ENCODE assay signal across 2 cellular contexts in genomic region chr3:64747682-64748081, GRCh38.
TF ChIP-seq lines count a peak whose summit lies in the region.

No MANE protein-coding gene starts in this region.

TF ChIP-seq in GM23338, 12 proteins besides CTCF, POLR2A, EP300 and RAD21 (continued from another document):
- TF ChIP-seq REST (IDR thresholded peaks at IDR 0.05; ENCODE audit: unreplicated experiment) (no peak), POLR2AphosphoS5 (IDR thresholded peaks at IDR 0.05; ENCODE audit: low read depth) (no peak), ZNF114 (CRISPR knock-in tag; IDR thresholded peaks at IDR 0.05) (no peak), CREB1 (CRISPR knock-in tag; IDR thresholded peaks at IDR 0.05; ENCODE audit: low read depth) (no peak), STAT1 (IDR thresholded peaks at IDR 0.05; ENCODE audit: unreplicated experiment) (no peak), ZNF462 (CRISPR knock-in tag; IDR thresholded peaks at IDR 0.05) (no peak)
- TF ChIP-seq, protein P1, sequence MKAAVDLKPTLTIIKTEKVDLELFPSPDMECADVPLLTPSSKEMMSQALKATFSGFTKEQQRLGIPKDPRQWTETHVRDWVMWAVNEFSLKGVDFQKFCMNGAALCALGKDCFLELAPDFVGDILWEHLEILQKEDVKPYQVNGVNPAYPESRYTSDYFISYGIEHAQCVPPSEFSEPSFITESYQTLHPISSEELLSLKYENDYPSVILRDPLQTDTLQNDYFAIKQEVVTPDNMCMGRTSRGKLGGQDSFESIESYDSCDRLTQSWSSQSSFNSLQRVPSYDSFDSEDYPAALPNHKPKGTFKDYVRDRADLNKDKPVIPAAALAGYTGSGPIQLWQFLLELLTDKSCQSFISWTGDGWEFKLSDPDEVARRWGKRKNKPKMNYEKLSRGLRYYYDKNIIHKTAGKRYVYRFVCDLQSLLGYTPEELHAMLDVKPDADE (IDR thresholded peaks at IDR 0.05): no peak

TF ChIP-seq in WTC11, 78 proteins besides CTCF, POLR2A, EP300 and RAD21 (continued from another document):
- TF ChIP-seq, protein P2, sequence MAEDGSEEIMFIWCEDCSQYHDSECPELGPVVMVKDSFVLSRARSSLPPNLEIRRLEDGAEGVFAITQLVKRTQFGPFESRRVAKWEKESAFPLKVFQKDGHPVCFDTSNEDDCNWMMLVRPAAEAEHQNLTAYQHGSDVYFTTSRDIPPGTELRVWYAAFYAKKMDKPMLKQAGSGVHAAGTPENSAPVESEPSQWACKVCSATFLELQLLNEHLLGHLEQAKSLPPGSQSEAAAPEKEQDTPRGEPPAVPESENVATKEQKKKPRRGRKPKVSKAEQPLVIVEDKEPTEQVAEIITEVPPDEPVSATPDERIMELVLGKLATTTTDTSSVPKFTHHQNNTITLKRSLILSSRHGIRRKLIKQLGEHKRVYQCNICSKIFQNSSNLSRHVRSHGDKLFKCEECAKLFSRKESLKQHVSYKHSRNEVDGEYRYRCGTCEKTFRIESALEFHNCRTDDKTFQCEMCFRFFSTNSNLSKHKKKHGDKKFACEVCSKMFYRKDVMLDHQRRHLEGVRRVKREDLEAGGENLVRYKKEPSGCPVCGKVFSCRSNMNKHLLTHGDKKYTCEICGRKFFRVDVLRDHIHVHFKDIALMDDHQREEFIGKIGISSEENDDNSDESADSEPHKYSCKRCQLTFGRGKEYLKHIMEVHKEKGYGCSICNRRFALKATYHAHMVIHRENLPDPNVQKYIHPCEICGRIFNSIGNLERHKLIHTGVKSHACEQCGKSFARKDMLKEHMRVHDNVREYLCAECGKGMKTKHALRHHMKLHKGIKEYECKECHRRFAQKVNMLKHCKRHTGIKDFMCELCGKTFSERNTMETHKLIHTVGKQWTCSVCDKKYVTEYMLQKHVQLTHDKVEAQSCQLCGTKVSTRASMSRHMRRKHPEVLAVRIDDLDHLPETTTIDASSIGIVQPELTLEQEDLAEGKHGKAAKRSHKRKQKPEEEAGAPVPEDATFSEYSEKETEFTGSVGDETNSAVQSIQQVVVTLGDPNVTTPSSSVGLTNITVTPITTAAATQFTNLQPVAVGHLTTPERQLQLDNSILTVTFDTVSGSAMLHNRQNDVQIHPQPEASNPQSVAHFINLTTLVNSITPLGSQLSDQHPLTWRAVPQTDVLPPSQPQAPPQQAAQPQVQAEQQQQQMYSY (CRISPR knock-in tag; IDR thresholded peaks at IDR 0.05): no peak
- TF ChIP-seq GRHL2 (CRISPR knock-in tag; IDR thresholded peaks at IDR 0.05; ENCODE audit: insufficient replicate concordance, severe bottlenecking): no peak
- TF ChIP-seq ZNF416 (CRISPR knock-in tag; IDR thresholded peaks at IDR 0.05): no peak
- TF ChIP-seq, protein P3, sequence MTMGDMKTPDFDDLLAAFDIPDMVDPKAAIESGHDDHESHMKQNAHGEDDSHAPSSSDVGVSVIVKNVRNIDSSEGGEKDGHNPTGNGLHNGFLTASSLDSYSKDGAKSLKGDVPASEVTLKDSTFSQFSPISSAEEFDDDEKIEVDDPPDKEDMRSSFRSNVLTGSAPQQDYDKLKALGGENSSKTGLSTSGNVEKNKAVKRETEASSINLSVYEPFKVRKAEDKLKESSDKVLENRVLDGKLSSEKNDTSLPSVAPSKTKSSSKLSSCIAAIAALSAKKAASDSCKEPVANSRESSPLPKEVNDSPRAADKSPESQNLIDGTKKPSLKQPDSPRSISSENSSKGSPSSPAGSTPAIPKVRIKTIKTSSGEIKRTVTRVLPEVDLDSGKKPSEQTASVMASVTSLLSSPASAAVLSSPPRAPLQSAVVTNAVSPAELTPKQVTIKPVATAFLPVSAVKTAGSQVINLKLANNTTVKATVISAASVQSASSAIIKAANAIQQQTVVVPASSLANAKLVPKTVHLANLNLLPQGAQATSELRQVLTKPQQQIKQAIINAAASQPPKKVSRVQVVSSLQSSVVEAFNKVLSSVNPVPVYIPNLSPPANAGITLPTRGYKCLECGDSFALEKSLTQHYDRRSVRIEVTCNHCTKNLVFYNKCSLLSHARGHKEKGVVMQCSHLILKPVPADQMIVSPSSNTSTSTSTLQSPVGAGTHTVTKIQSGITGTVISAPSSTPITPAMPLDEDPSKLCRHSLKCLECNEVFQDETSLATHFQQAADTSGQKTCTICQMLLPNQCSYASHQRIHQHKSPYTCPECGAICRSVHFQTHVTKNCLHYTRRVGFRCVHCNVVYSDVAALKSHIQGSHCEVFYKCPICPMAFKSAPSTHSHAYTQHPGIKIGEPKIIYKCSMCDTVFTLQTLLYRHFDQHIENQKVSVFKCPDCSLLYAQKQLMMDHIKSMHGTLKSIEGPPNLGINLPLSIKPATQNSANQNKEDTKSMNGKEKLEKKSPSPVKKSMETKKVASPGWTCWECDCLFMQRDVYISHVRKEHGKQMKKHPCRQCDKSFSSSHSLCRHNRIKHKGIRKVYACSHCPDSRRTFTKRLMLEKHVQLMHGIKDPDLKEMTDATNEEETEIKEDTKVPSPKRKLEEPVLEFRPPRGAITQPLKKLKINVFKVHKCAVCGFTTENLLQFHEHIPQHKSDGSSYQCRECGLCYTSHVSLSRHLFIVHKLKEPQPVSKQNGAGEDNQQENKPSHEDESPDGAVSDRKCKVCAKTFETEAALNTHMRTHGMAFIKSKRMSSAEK (CRISPR knock-in tag; IDR thresholded peaks at IDR 0.05; ENCODE audit: borderline replicate concordance): no peak
- TF ChIP-seq NFATC4 (CRISPR knock-in tag; IDR thresholded peaks at IDR 0.05): no peak
- no peak for TF ChIP-seq RORB (CRISPR knock-in tag; IDR thresholded peaks at IDR 0.05)
- TF ChIP-seq E2F4 (CRISPR knock-in tag; IDR thresholded peaks at IDR 0.05; ENCODE audit: borderline replicate concordance, low read depth): no peak
- TF ChIP-seq ATF2 (CRISPR knock-in tag; IDR thresholded peaks at IDR 0.05; ENCODE audit: borderline replicate concordance, low read depth): no peak
- TF ChIP-seq ZNF219 (CRISPR knock-in tag; IDR thresholded peaks at IDR 0.05; ENCODE audit: borderline replicate concordance): no peak
- TF ChIP-seq, protein P4, sequence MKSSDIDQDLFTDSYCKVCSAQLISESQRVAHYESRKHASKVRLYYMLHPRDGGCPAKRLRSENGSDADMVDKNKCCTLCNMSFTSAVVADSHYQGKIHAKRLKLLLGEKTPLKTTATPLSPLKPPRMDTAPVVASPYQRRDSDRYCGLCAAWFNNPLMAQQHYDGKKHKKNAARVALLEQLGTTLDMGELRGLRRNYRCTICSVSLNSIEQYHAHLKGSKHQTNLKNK (CRISPR knock-in tag; IDR thresholded peaks at IDR 0.05): no peak
- TF ChIP-seq TP53 (CRISPR knock-in tag; IDR thresholded peaks at IDR 0.05): no peak
- no peak for TF ChIP-seq ZBTB43 (CRISPR knock-in tag; IDR thresholded peaks at IDR 0.05)
- TF ChIP-seq ZBTB21 (CRISPR knock-in tag; IDR thresholded peaks at IDR 0.05; ENCODE audit: borderline replicate concordance): no peak
- no peak for TF ChIP-seq KAT7 (CRISPR knock-in tag; IDR thresholded peaks at IDR 0.05; ENCODE audit: borderline replicate concordance)
- no peak for TF ChIP-seq ZNF317 (CRISPR knock-in tag; IDR thresholded peaks at IDR 0.05; ENCODE audit: borderline replicate concordance, low read depth)
- TF ChIP-seq STAT6 (CRISPR knock-in tag; conservative IDR thresholded peaks at IDR 0.05; ENCODE audit: low read depth): no peak
- TF ChIP-seq MYBL2 (CRISPR knock-in tag; IDR thresholded peaks at IDR 0.05): no peak
- TF ChIP-seq MXD4 (CRISPR knock-in tag; IDR thresholded peaks at IDR 0.05; ENCODE audit: borderline replicate concordance): no peak
